Comparison of ENCODE assay signal across 11 cellular contexts in the genomic region with DNA sequence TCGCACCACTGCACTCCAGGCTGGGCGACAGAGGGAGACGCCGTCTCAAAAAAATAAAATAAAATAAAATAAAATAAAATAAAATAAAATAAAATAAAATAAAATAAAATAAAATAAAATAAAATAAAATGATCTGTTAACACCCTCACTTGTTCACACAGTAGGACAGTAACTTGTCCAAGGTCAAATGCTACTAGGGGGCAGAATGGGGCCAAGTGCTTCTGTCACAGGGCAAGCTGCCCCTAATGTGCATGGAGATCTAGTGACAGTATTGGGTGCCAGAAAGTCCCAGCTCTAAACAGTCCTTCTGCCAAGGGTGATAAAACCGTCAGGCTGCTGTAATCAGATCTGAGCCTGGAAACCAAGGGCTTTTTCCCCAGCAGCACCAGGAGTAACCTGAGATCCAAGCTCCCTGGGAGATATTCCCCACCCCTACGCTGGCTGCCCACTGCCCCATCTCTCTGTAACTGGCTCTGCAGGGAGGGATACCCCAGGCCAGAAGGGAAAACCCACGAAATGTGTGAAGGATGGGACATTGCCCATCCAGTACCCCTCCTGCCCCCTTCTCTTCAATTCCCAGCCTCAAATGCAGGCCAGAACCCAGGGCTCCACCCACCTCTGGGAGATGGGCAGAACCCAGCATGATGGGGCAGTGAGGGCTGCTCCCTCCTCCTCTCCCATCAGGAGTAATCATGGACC. TPM values are rescaled to one million over a fixed set of nuclear protein-coding genes. Genes with fewer than 3 reads are reported as not detected.
DNase-seq lines count a peak whose midpoint lies in the region; ATAC-seq and TF ChIP-seq lines count a peak whose summit lies in the region.
"Had no signal": no experiment of that assay in that cellular context is flagged by ENCODE, and none has a peak within 500 bp of the region (broad histone marks: within the 10 kb centered on the region; RNA-seq: fewer than 3 reads in every experiment).

No MANE protein-coding gene starts in this region.

- no peak for ATAC-seq in upper lobe of right lung
- ATAC-seq in HG03432 (IDR thresholded peaks at IDR 0.05; ENCODE audit: unreplicated experiment): no peak
- ATAC-seq in GM21576 (IDR thresholded peaks at IDR 0.05; ENCODE audit: unreplicated experiment): no peak
- ATAC-seq in HG02970 (IDR thresholded peaks at IDR 0.05; ENCODE audit: low FRiP score, unreplicated experiment): no peak

- H3K4me3 ChIP-seq in upper lobe of right lung: no peak overlapping the region

- H3K27me3 ChIP-seq in upper lobe of right lung: no peaks in the 10 kb centered on the region
- H3K27me3 ChIP-seq: neutrophil had no signal

- TF ChIP-seq CTCF in upper lobe of right lung (IDR thresholded peaks at IDR 0.05): no peak

- peak; percentile 3 for DNase-seq in NCI-H748 (lab: John Stamatoyannopoulos, UW; ENCODE audit: unreplicated experiment)
- no peak for DNase-seq in NCI-H748 treated with DMSO at 0.1 percent for 48 hours (lab: John Stamatoyannopoulos, UW)
- peak; percentile 80 for DNase-seq in NCI-H524 treated with DMSO at 0.1 percent for 48 hours (lab: John Stamatoyannopoulos, UW)
- DNase-seq in erythroblast (lab: John Stamatoyannopoulos, UW): peak; percentile 20 to 65
- peak; percentile 6 for DNase-seq in upper lobe of right lung
- DNase-seq: hippocampal formation; stimulated activated CD8-positive, alpha-beta memory T cell treated with anti-CD3 and anti-CD28 coated beads, Interleukin-4, amount 100 ng/mL, for 48 hours had no signal

- TF ChIP-seq POLR2A in erythroblast (IDR thresholded peaks at IDR 0.05; ENCODE audit: low read length): no peak

- no peaks in the 10 kb centered on the region for H3K9me3 ChIP-seq in upper lobe of right lung
- H3K9me3 ChIP-seq: neutrophil had no signal

- no peak overlapping the region for H3K27ac ChIP-seq in upper lobe of right lung
- H3K27ac ChIP-seq: neutrophil had no signal

- no peaks in the 10 kb centered on the region for H3K36me3 ChIP-seq in upper lobe of right lung
- H3K36me3 ChIP-seq: neutrophil had no signal

- no peaks in the 10 kb centered on the region for H3K4me1 ChIP-seq in upper lobe of right lung

- intact Hi-C loops in upper lobe of right lung (cut with DNase I): no loop called here

RNA-seq across cellular contexts. Expression of gene ELK4, which starts 16.6 kb away (rescaled TPM):
- total RNA-seq in upper lobe of right lung: 71.5 TPM

RNA-seq across cellular contexts. Expression of gene SLC45A3, which starts 31.9 kb away (rescaled TPM):
- total RNA-seq in upper lobe of right lung: 8.6 TPM
